ENCODE assay signal across 8 cellular contexts in genomic region chr5:176870110-176870591, GRCh38. TPM values are rescaled to one million over a fixed set of nuclear protein-coding genes. Genes with fewer than 3 reads are reported as not detected.
DNase-seq lines count a peak whose midpoint lies in the region; ATAC-seq and TF ChIP-seq lines count a peak whose summit lies in the region.

No MANE protein-coding gene starts in this region.

- DNase-seq in 8988T (peak; percentile 99), H7 (peak; percentile 95), iPS DF 4.7 (ENCODE audit: extremely low read depth, low spot score) (peak; percentile 28), activated T-cell treated with anti-CD3 and anti-CD28 coated beads for 4 hours (no peak), activated gamma-delta T cell treated with Interleukin-2 at 50 U/mL for 16 hours (no peak)
- no peak for DNase-seq in activated CD8-positive, alpha-beta memory T cell treated with anti-CD3 and anti-CD28 coated beads, Interleukin-2, amount 50 U/mL, for 48 hours

- TF ChIP-seq CTCF in WI38 (IDR thresholded peaks at IDR 0.05; ENCODE audit: low read depth, low read length): peak; percentile 10; the same call in 1 of the 2 replicates

- ATAC-seq in HG03135 (IDR thresholded peaks at IDR 0.05; ENCODE audit: unreplicated experiment): no peak

- H3K27me3 ChIP-seq in H7 (ENCODE audit: control insufficient read depth, insufficient read depth, low read length): no peaks in the 10 kb centered on the region

- H3K4me3 ChIP-seq in H7 (ENCODE audit: insufficient read depth, low read depth, low read length) (no peak overlapping the region), WI38 (ENCODE audit: low read depth, low read length) (no peak overlapping the region)

- no peaks in the 10 kb centered on the region for H3K36me3 ChIP-seq in H7 (replicated peaks; ENCODE audit: control insufficient read depth, insufficient read depth, low read length)

RNA-seq across cellular contexts. Expression of gene HK3, which starts 29.0 kb away (rescaled TPM):
- total RNA-seq in H7 (2014; rRNA removed; shearing (Covaris generic)): not detected in 2 replicates

RNA-seq across cellular contexts. Expression of gene UNC5A, which starts 59.8 kb away (rescaled TPM):
- total RNA-seq in H7 (2014; rRNA removed; shearing (Covaris generic)): 3.7 and 4.6 TPM in 2 replicates

Comparison
In these comparisons a context has a peak if more than half of its experiments do, and no peak if none do; other contexts are left out.
1. DNase-seq: peak in 8988T (single experiment), H7 (single experiment) and iPS DF 4.7 (single experiment); none in activated T-cell treated with anti-CD3 and anti-CD28 coated beads for 4 hours (single experiment), activated gamma-delta T cell treated with Interleukin-2 at 50 U/mL for 16 hours (single experiment) and activated CD8-positive, alpha-beta memory T cell treated with anti-CD3 and anti-CD28 coated beads, Interleukin-2, amount 50 U/mL, for 48 hours (single experiment).